8 cellular contexts compared by ENCODE assay signal in the genomic region with DNA sequence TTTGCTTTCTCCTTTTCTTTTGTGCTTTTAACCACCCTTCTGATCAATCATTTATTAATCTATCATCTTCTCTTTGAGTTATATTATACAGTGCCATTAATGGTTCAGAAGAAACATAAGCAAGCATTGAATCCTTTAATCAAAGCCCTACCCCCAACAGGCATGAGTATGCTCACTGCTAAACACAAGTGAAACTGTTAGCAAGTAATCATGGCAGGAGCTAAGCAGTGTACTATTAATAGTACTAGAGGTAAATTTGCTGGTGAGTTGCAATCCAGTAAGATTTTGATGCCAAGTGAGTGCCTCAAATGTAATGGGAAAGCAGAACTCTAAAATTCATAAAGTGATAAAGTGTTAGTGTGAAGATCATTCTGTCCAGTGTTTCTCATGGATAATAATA. TPM values are rescaled to one million over a fixed set of nuclear protein-coding genes. Genes with fewer than 3 reads are reported as not detected.
DNase-seq lines count a peak whose midpoint lies in the region; ATAC-seq and TF ChIP-seq lines count a peak whose summit lies in the region.

No MANE protein-coding gene starts in this region.

- no peak overlapping the region for H3K4me3 Mint-ChIP-seq in activated CD4-positive, alpha-beta T cell treated with anti-CD3 and anti-CD28 coated beads, Interleukin-2, amount 10 ng/mL, durations not matched to agents 7 days and 5 days
- H3K4me3 Mint-ChIP-seq in brain = peak overlapping the region in 3 of 5 experiments; percentile 2 to 20 (median 19)

- TF ChIP-seq CTCF in brain (conservative IDR thresholded peaks at IDR 0.05) = no peak
- TF ChIP-seq CTCF in thoracic aorta (IDR thresholded peaks at IDR 0.05) = no peak

- peaks cover 41% of the 10 kb centered on the region for H3K4me1 Mint-ChIP-seq in activated CD4-positive, alpha-beta T cell treated with anti-CD3 and anti-CD28 coated beads, Interleukin-2, amount 10 ng/mL, durations not matched to agents 7 days and 5 days
- peaks cover 46% of the 10 kb centered on the region for H3K4me1 Mint-ChIP-seq in brain

- H3K27ac Mint-ChIP-seq in activated CD4-positive, alpha-beta T cell treated with anti-CD3 and anti-CD28 coated beads, Interleukin-2, amount 10 ng/mL, durations not matched to agents 7 days and 5 days = peak overlapping the region; percentile 37
- H3K27ac Mint-ChIP-seq in brain = peak overlapping the region in 4 of 5 experiments; percentile 52 to 94 (median 84)

- H3K4me3 ChIP-seq in thoracic aorta = no peak overlapping the region

- POLR2A ChIA-PET in activated CD4-positive, alpha-beta T cell treated with anti-CD3 and anti-CD28 coated beads, Interleukin-2, amount 10 ng/mL, durations not matched to agents 7 days and 5 days (lab: Charles Lee) = no interaction called here

- H3K36me3 Mint-ChIP-seq in activated CD4-positive, alpha-beta T cell treated with anti-CD3 and anti-CD28 coated beads, Interleukin-2, amount 10 ng/mL, durations not matched to agents 7 days and 5 days (ENCODE audit: low read depth) = peaks cover 21% of the 10 kb centered on the region
- peaks cover 33% of the 10 kb centered on the region for H3K36me3 Mint-ChIP-seq in brain

- ATAC-seq in HG03095 (IDR thresholded peaks at IDR 0.05; ENCODE audit: unreplicated experiment) = peak; percentile 59
- no peak for ATAC-seq in thoracic aorta (ENCODE audit: insufficient number of reproducible peaks, low FRiP score, low read depth)

- no peaks in the 10 kb centered on the region for H3K9me3 Mint-ChIP-seq in activated CD4-positive, alpha-beta T cell treated with anti-CD3 and anti-CD28 coated beads, Interleukin-2, amount 10 ng/mL, durations not matched to agents 7 days and 5 days
- H3K9me3 Mint-ChIP-seq in brain = no peaks in the 10 kb centered on the region

- H3K36me3 ChIP-seq in thoracic aorta = peaks cover 4% of the 10 kb centered on the region

- no peaks in the 10 kb centered on the region for H3K9me3 ChIP-seq in thoracic aorta

- peaks cover 56 to 65% of the 10 kb centered on the region in 2 donors for H3K4me1 ChIP-seq in thoracic aorta (ENCODE audit: control insufficient read depth in 1 of 2, low read depth in 2 of 2)

- DNase-seq in activated CD4-positive, alpha-beta T cell treated with anti-CD3 and anti-CD28 coated beads, Interleukin-2, amount 10 ng/mL, durations not matched to agents 7 days and 5 days = no peak
- no peak for DNase-seq in activated CD4-positive, alpha-beta T cell treated with anti-CD3 and anti-CD28 coated beads, Interleukin-2, amount 50 U/mL, for 4 hours
- no peak for DNase-seq in thoracic aorta (ENCODE audit: low spot score)
- no peak for DNase-seq in anterior cingulate cortex (lab: John Stamatoyannopoulos, UW)
- no peak for DNase-seq in ureter (ENCODE audit: low spot score)
- DNase-seq in NCI-H1694 treated with DMSO at 0.1 percent for 48 hours (lab: John Stamatoyannopoulos, UW) = no peak

- CTCF ChIA-PET in activated CD4-positive, alpha-beta T cell treated with anti-CD3 and anti-CD28 coated beads, Interleukin-2, amount 10 ng/mL, durations not matched to agents 7 days and 5 days (lab: Charles Lee) = interaction anchor here (0.5 to 0.7 kb wide), 2 partner anchors 27 to 58 kb away, joined by 3 read pairs; no protein-coding TSS in a partner anchor

- H3K27me3 ChIP-seq in thoracic aorta (replicated peaks; ENCODE audit: insufficient read depth) = no peaks in the 10 kb centered on the region

- H3K27ac ChIP-seq in thoracic aorta = peak overlapping the region; percentile 65 to 82

- H3K27me3 Mint-ChIP-seq in activated CD4-positive, alpha-beta T cell treated with anti-CD3 and anti-CD28 coated beads, Interleukin-2, amount 10 ng/mL, durations not matched to agents 7 days and 5 days = no peaks in the 10 kb centered on the region
- H3K27me3 Mint-ChIP-seq in brain = no peaks in the 10 kb centered on the region

RNA-seq across cellular contexts. Expression of gene FNIP2, which starts 57.2 kb away (rescaled TPM):
- total RNA-seq in activated CD4-positive, alpha-beta T cell treated with anti-CD3 and anti-CD28 coated beads, Interleukin-2, amount 10 ng/mL, durations not matched to agents 7 days and 5 days = 10 to 100 TPM; 16.0 to 16.4 TPM
- 6.8 TPM for polyA plus RNA-seq in brain (ENCODE audit: insufficient read depth, low read depth, low replicate concordance)
- total RNA-seq in thoracic aorta (100 to 1,000 TPM in 1 of 2 donors, 10 to 100 TPM in 1; 47.9 to 121 TPM), ureter (45.6 TPM)
